ENCODE assay signal across 1 cellular context in the genomic region with DNA sequence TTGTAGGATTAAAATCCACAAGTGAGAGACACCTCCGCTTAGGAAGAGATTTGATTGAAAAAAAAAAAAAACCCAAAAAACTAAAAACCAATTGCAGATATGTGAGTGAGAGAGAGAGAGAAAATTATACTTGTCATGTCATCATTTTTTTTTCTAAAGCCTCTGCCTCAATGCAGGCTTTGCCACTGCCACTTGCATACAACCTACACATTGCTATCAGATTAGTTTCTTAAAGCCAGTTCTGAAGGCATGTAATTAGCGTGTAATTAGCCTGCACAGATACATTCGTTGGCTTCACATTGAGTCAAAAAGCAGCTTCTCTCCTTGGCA.
TF ChIP-seq lines count a peak whose summit lies in the region.

No MANE protein-coding gene starts in this region.

TF ChIP-seq in IMR-90, 13 proteins besides CTCF, POLR2A, EP300 and RAD21 (continued from another document):
- TF ChIP-seq, protein P1, sequence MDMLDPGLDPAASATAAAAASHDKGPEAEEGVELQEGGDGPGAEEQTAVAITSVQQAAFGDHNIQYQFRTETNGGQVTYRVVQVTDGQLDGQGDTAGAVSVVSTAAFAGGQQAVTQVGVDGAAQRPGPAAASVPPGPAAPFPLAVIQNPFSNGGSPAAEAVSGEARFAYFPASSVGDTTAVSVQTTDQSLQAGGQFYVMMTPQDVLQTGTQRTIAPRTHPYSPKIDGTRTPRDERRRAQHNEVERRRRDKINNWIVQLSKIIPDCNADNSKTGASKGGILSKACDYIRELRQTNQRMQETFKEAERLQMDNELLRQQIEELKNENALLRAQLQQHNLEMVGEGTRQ (IDR thresholded peaks at IDR 0.05; ENCODE audit: low read depth, low read length): no peak
